ENCODE assay signal across 14 cellular contexts in the genomic region with DNA sequence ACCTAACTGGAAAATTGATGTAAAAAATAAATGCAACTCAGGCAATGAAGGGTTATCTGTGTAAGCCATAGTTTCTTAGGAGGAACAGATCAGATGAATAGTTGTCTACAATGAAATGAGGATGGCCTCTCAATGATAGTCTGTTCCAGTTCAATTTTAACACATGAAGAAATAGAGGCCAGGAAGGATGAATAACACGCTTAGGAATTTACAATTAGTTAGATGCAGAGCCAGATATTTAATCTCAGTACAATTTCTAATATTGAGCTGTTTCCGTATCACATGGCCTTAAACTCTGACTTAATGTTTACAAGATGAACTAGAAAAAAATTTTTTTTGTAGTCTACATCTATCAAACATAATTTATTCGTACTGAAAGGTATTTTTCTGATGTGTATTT.
A peak's percentile ranks its signal among the peaks of the same experiment; 100 is the strongest.
DNase-seq lines count a peak whose midpoint lies in the region; ATAC-seq, FAIRE-seq and TF ChIP-seq lines count a peak whose summit lies in the region.
"Had no signal": no experiment of that assay in that cellular context is flagged by ENCODE, and none has a peak within 500 bp of the region (broad histone marks: within the 10 kb centered on the region; RNA-seq: fewer than 3 reads in every experiment).

No MANE protein-coding gene starts in this region.

- H3K4me3 Mint-ChIP-seq in T-helper 17 cell = no peak overlapping the region
- H3K4me3 Mint-ChIP-seq in natural killer cell treated with Interleukin-12 subunit alpha and Interleukin-12 subunit beta and Interleukin-15 and Interleukin-18, amount 100 ng/mL, for 72 hours = no peak overlapping the region
- H3K4me3 Mint-ChIP-seq: activated T-helper 17 cell treated with anti-CD3 and anti-CD28 coated beads, Interleukin-2, amount 50 U/mL, for 72 hours had no signal

- no peaks in the 10 kb centered on the region for H3K36me3 Mint-ChIP-seq in T-helper 17 cell (ENCODE audit: low read depth)
- peaks cover 5% of the 10 kb centered on the region for H3K36me3 Mint-ChIP-seq in natural killer cell treated with Interleukin-12 subunit alpha and Interleukin-12 subunit beta and Interleukin-15 and Interleukin-18, amount 100 ng/mL, for 72 hours

- no peak for FAIRE-seq in GM12892 (lab: Jason Lieb, UNC)
- FAIRE-seq: frontal cortex had no signal

- intact Hi-C loops in sciatic nerve (cut with DNase I) = no loop called here

- no peaks in the 10 kb centered on the region for H3K27me3 Mint-ChIP-seq in T-helper 17 cell
- no peaks in the 10 kb centered on the region for H3K27me3 Mint-ChIP-seq in natural killer cell treated with Interleukin-12 subunit alpha and Interleukin-12 subunit beta and Interleukin-15 and Interleukin-18, amount 100 ng/mL, for 72 hours
- H3K27me3 Mint-ChIP-seq: activated T-helper 17 cell treated with anti-CD3 and anti-CD28 coated beads, Interleukin-2, amount 50 U/mL, for 72 hours had no signal

- ATAC-seq in T-helper 17 cell = no peak
- ATAC-seq in sciatic nerve = peak; percentile 67
- ATAC-seq in HG03095 (IDR thresholded peaks at IDR 0.05; ENCODE audit: unreplicated experiment) = no peak
- no peak for ATAC-seq in natural killer cell treated with Interleukin-12 subunit alpha and Interleukin-12 subunit beta and Interleukin-15 and Interleukin-18, amount 100 ng/mL, for 72 hours
- no peak for ATAC-seq in HG02884 (IDR thresholded peaks at IDR 0.05; ENCODE audit: unreplicated experiment)
- ATAC-seq: activated T-helper 17 cell treated with anti-CD3 and anti-CD28 coated beads, Interleukin-2, amount 50 U/mL, for 72 hours had no signal

- no peak for TF ChIP-seq POLR2A in GM12892 (IDR thresholded peaks at IDR 0.05; ENCODE audit: low read depth, low read length)

- H3K27ac Mint-ChIP-seq in T-helper 17 cell = peak overlapping the region; percentile 54
- H3K27ac Mint-ChIP-seq in natural killer cell treated with Interleukin-12 subunit alpha and Interleukin-12 subunit beta and Interleukin-15 and Interleukin-18, amount 100 ng/mL, for 72 hours = no peak overlapping the region
- H3K27ac Mint-ChIP-seq: activated T-helper 17 cell treated with anti-CD3 and anti-CD28 coated beads, Interleukin-2, amount 50 U/mL, for 72 hours had no signal

- no peaks in the 10 kb centered on the region for H3K9me3 ChIP-seq in T-helper 17 cell (ENCODE audit: control insufficient read depth, low read length, poor library complexity, severe bottlenecking)

- DNase-seq in ELR (ENCODE audit: low read depth) (peak; percentile 63), T-helper 17 cell (no peak), fibroblast of peridontal ligament (ENCODE audit: extremely low read depth) (peak; percentile 23), sciatic nerve (ENCODE audit: low spot score) (no peak), GM12892 (ENCODE audit: insufficient read length) (no peak)
- no peak for DNase-seq in natural killer cell treated with Interleukin-12 subunit alpha and Interleukin-12 subunit beta and Interleukin-15 and Interleukin-18, amount 100 ng/mL, for 72 hours (ENCODE audit: low spot score)
- DNase-seq: activated CD4-positive, alpha-beta T cell treated with anti-CD3 and anti-CD28 coated beads, Interleukin-2, amount 50 U/mL, for 48 hours; KG1; NCI-H446; occipital lobe had no signal

- H3K4me1 Mint-ChIP-seq in T-helper 17 cell = peaks cover 3% of the 10 kb centered on the region
- no peaks in the 10 kb centered on the region for H3K4me1 Mint-ChIP-seq in natural killer cell treated with Interleukin-12 subunit alpha and Interleukin-12 subunit beta and Interleukin-15 and Interleukin-18, amount 100 ng/mL, for 72 hours (ENCODE audit: low read depth in 2 of 2)

- no peaks in the 10 kb centered on the region for H3K9me3 Mint-ChIP-seq in natural killer cell treated with Interleukin-12 subunit alpha and Interleukin-12 subunit beta and Interleukin-15 and Interleukin-18, amount 100 ng/mL, for 72 hours
- H3K9me3 Mint-ChIP-seq: activated T-helper 17 cell treated with anti-CD3 and anti-CD28 coated beads, Interleukin-2, amount 50 U/mL, for 72 hours had no signal

Comparison
In these comparisons a context has a peak if more than half of its experiments do, and no peak if none do; other contexts are left out.
1. DNase-seq: peak in ELR (single experiment) and fibroblast of peridontal ligament (single experiment); none in T-helper 17 cell (0 of 3), sciatic nerve (single experiment), natural killer cell treated with Interleukin-12 subunit alpha and Interleukin-12 subunit beta and Interleukin-15 and Interleukin-18, amount 100 ng/mL, for 72 hours (single experiment) and GM12892 (single experiment).